ENCODE assay signal across 14 cellular contexts in the genomic region with DNA sequence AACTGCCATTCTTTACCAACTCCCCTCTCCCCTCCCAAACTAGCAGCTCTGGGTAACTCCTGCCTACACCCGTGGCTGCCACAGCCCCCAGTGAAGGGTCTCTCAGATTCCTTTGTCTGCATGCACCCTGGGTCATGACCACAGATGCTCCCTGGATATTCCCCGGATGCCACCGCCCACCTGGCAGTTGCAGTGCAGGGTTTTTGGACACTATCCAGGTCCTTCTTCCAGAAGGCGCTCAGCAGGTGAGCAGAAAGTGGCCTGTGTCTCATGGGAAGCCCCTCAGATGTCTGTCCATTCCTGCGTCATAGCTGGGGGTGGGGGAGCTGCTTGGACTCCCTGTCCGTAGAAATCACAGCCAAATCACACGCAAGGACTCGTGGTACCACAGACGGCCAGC. TPM values are rescaled to one million over a fixed set of nuclear protein-coding genes. Genes with fewer than 3 reads are reported as not detected.
DNase-seq lines count a peak whose midpoint lies in the region; ATAC-seq and TF ChIP-seq lines count a peak whose summit lies in the region.
"Had no signal": no experiment of that assay in that cellular context is flagged by ENCODE, and none has a peak within 500 bp of the region (broad histone marks: within the 10 kb centered on the region; RNA-seq: fewer than 3 reads in every experiment).

No MANE protein-coding gene starts in this region.

- no peak overlapping the region for H3K4ac ChIP-seq in mesendoderm (ENCODE audit: low read depth, low read length)

- H3K27ac ChIP-seq in esophagus muscularis mucosa (replicated peaks in 1 of 4) (no peak overlapping the region), mesendoderm (ENCODE audit: low read depth, low read length) (no peak overlapping the region)

- no peaks in the 10 kb centered on the region for H3K27me3 Mint-ChIP-seq in activated T-cell treated with anti-CD3 and anti-CD28 coated beads, Interleukin-2, amount 50 U/mL, for 24 hours
- H3K27me3 Mint-ChIP-seq in WTC11 (ENCODE audit: low read depth): no peaks in the 10 kb centered on the region
- H3K27me3 Mint-ChIP-seq: activated B cell treated with CpG ODN at 0.5 μM for 24 hours had no signal

- no peak overlapping the region for H3K18ac ChIP-seq in mesendoderm (ENCODE audit: low read length)

- WGBS in esophagus muscularis mucosa: 65% methylated on average over 9 of the region's 9 CpGs
- no CpG with 5 or more reads among the region's 9 CpGs for WGBS in mesendoderm (ENCODE audit: extremely low coverage, insufficient coverage, low lambda C conversion rate)

- H3K27me3 ChIP-seq in esophagus muscularis mucosa (no peaks in the 10 kb centered on the region), mesendoderm (ENCODE audit: insufficient read depth, low read length, poor library complexity) (no peaks in the 10 kb centered on the region)
- H3K27me3 ChIP-seq: BE2C, heart left ventricle, tibial nerve had no signal

- H3K36me3 ChIP-seq in esophagus muscularis mucosa: no peaks in the 10 kb centered on the region
- H3K36me3 ChIP-seq in mesendoderm (ENCODE audit: control insufficient read depth, insufficient read depth, low read length): no peaks in the 10 kb centered on the region
- H3K36me3 ChIP-seq: BE2C, heart left ventricle, tibial nerve had no signal

- TF ChIP-seq CTCF in WTC11 (IDR thresholded peaks at IDR 0.05) (no peak), esophagus muscularis mucosa (IDR thresholded peaks at IDR 0.05) (no peak)

- peaks cover 95% of the 10 kb centered on the region for H3K4me1 Mint-ChIP-seq in activated T-cell treated with anti-CD3 and anti-CD28 coated beads, Interleukin-2, amount 50 U/mL, for 24 hours (ENCODE audit: low read depth)
- peaks cover 22% of the 10 kb centered on the region for H3K4me1 Mint-ChIP-seq in WTC11
- peaks cover 97% of the 10 kb centered on the region for H3K4me1 Mint-ChIP-seq in stimulated activated effector memory CD8-positive, alpha-beta T cell treated with anti-CD3 and anti-CD28 coated beads, Interleukin-12 subunit alpha, Interleukin-12 subunit beta, amount 100 ng/mL, for 72 hours

- H3K9me3 ChIP-seq in esophagus muscularis mucosa: no peaks in the 10 kb centered on the region
- H3K9me3 ChIP-seq: BE2C, heart left ventricle, SK-N-SH, tibial nerve had no signal

- H2BK15ac ChIP-seq in mesendoderm (replicated peaks; ENCODE audit: low read depth): no peak overlapping the region

- H3K4me3 Mint-ChIP-seq in activated T-cell treated with anti-CD3 and anti-CD28 coated beads, Interleukin-2, amount 50 U/mL, for 24 hours: no peak overlapping the region
- H3K4me3 Mint-ChIP-seq in WTC11: no peak overlapping the region
- H3K4me3 Mint-ChIP-seq in stimulated activated effector memory CD8-positive, alpha-beta T cell treated with anti-CD3 and anti-CD28 coated beads, Interleukin-12 subunit alpha, Interleukin-12 subunit beta, amount 100 ng/mL, for 72 hours: peak overlapping the region; percentile 57
- H3K4me3 Mint-ChIP-seq: activated B cell treated with CpG ODN at 0.5 μM for 24 hours had no signal

- H3K4me1 ChIP-seq in esophagus muscularis mucosa: peaks cover 75 to 98% (median 94%) of the 10 kb centered on the region in 4 donors
- no peaks in the 10 kb centered on the region for H3K4me1 ChIP-seq in mesendoderm (ENCODE audit: control insufficient read depth, low read depth, low read length)

- H3K9ac ChIP-seq in mesendoderm (ENCODE audit: low read length): no peak overlapping the region
- H3K9ac ChIP-seq: SK-N-SH had no signal

- no peak for TF ChIP-seq POLR2A in esophagus muscularis mucosa (IDR thresholded peaks at IDR 0.05; ENCODE audit: low read depth)

- no peaks in the 10 kb centered on the region for H3K9me3 Mint-ChIP-seq in activated T-cell treated with anti-CD3 and anti-CD28 coated beads, Interleukin-2, amount 50 U/mL, for 24 hours
- H3K9me3 Mint-ChIP-seq in WTC11: no peaks in the 10 kb centered on the region
- no peaks in the 10 kb centered on the region for H3K9me3 Mint-ChIP-seq in stimulated activated effector memory CD8-positive, alpha-beta T cell treated with anti-CD3 and anti-CD28 coated beads, Interleukin-12 subunit alpha, Interleukin-12 subunit beta, amount 100 ng/mL, for 72 hours
- H3K9me3 Mint-ChIP-seq: activated B cell treated with CpG ODN at 0.5 μM for 24 hours had no signal

- no peak overlapping the region for H3K23ac ChIP-seq in mesendoderm (ENCODE audit: low read length)

- no peak overlapping the region for H3K56ac ChIP-seq in mesendoderm (ENCODE audit: low read length)

- TF ChIP-seq EP300 in esophagus muscularis mucosa (IDR thresholded peaks at IDR 0.05): no peak

- no peak overlapping the region for H3K4me3 ChIP-seq in esophagus muscularis mucosa
- no peak overlapping the region for H3K4me3 ChIP-seq in mesendoderm (ENCODE audit: low read length)
- H3K4me3 ChIP-seq: heart left ventricle, tibial nerve had no signal

- H3K79me2 ChIP-seq in mesendoderm (ENCODE audit: control insufficient read depth, insufficient read depth, low read length): peaks cover 11% of the 10 kb centered on the region

- H3K79me1 ChIP-seq in mesendoderm (ENCODE audit: low read length): peaks cover 30% of the 10 kb centered on the region

- DNase-seq in activated T-cell treated with anti-CD3 and anti-CD28 coated beads, Interleukin-2, amount 50 U/mL, for 24 hours: no peak
- DNase-seq in activated T-cell treated with anti-CD3 and anti-CD28 coated beads, Interleukin-2, amount 50 U/mL, for 1 hour: no peak
- DNase-seq in NCI-H1105 (lab: John Stamatoyannopoulos, UW) (peak; percentile 89), WTC11 (ENCODE audit: low spot score) (no peak), esophagus muscularis mucosa (ENCODE audit: extremely low spot score) (no peak), mesendoderm (no peak)
- no peak for DNase-seq in stimulated activated effector memory CD8-positive, alpha-beta T cell treated with anti-CD3 and anti-CD28 coated beads, Interleukin-12 subunit alpha, Interleukin-12 subunit beta, amount 100 ng/mL, for 72 hours (ENCODE audit: low spot score in 2 of 2)
- DNase-seq: activated B cell treated with CpG ODN at 0.5 μM for 24 hours, BE2C, SK-N-SH had no signal

- no peak overlapping the region for H2AK5ac ChIP-seq in mesendoderm (ENCODE audit: low read length)

- POLR2A ChIA-PET in WTC11 (lab: Charles Lee): no interaction called here

- intact Hi-C loops in esophagus muscularis mucosa (cut with DNase I): no loop called here

- H3K36me3 Mint-ChIP-seq in activated T-cell treated with anti-CD3 and anti-CD28 coated beads, Interleukin-2, amount 50 U/mL, for 24 hours (ENCODE audit: low read depth): peaks cover 2% of the 10 kb centered on the region
- no peaks in the 10 kb centered on the region for H3K36me3 Mint-ChIP-seq in WTC11
- peaks cover 54% of the 10 kb centered on the region for H3K36me3 Mint-ChIP-seq in stimulated activated effector memory CD8-positive, alpha-beta T cell treated with anti-CD3 and anti-CD28 coated beads, Interleukin-12 subunit alpha, Interleukin-12 subunit beta, amount 100 ng/mL, for 72 hours

- no peak overlapping the region for H2BK120ac ChIP-seq in mesendoderm (ENCODE audit: low read depth, low read length)

- ATAC-seq in WTC11 (no peak), GM19351 (IDR thresholded peaks at IDR 0.05; ENCODE audit: unreplicated experiment) (no peak)
- ATAC-seq in stimulated activated effector memory CD8-positive, alpha-beta T cell treated with anti-CD3 and anti-CD28 coated beads, Interleukin-12 subunit alpha, Interleukin-12 subunit beta, amount 100 ng/mL, for 72 hours: no peak
- ATAC-seq: esophagus mucosa, heart left ventricle had no signal

- H3K4me2 ChIP-seq in mesendoderm (ENCODE audit: low read length): no peak overlapping the region
- H3K4me2 ChIP-seq: SK-N-SH had no signal

- H2BK5ac ChIP-seq in mesendoderm (ENCODE audit: low read length): no peak overlapping the region

- H4K8ac ChIP-seq in mesendoderm (ENCODE audit: low read depth, low read length): no peak overlapping the region

- CTCF ChIA-PET in WTC11 (lab: Charles Lee): interaction anchor here (0.8 to 3.7 kb wide), 8 partner anchors 9 to 227 kb away, joined by 3 to 31 read pairs (median 6); a partner anchor contains a TSS

- no peak overlapping the region for H4K5ac ChIP-seq in mesendoderm (ENCODE audit: low read length)

- peak overlapping the region; percentile 78 for H3K27ac Mint-ChIP-seq in activated T-cell treated with anti-CD3 and anti-CD28 coated beads, Interleukin-2, amount 50 U/mL, for 24 hours
- 0 out of 2 replicates have a peak overlapping the region, but pooled peaks have one; percentile 27 for H3K27ac Mint-ChIP-seq in WTC11
- H3K27ac Mint-ChIP-seq in stimulated activated effector memory CD8-positive, alpha-beta T cell treated with anti-CD3 and anti-CD28 coated beads, Interleukin-12 subunit alpha, Interleukin-12 subunit beta, amount 100 ng/mL, for 72 hours: peak overlapping the region; percentile 91
- H3K27ac Mint-ChIP-seq: activated B cell treated with CpG ODN at 0.5 μM for 24 hours had no signal

TF ChIP-seq in WTC11, 78 proteins besides CTCF, POLR2A, EP300 and RAD21 (continues in another document):
- TF ChIP-seq ZNF219 (CRISPR knock-in tag; IDR thresholded peaks at IDR 0.05; ENCODE audit: borderline replicate concordance): no peak
- TF ChIP-seq CREM (CRISPR knock-in tag; IDR thresholded peaks at IDR 0.05): no peak
- TF ChIP-seq FOXP1 (CRISPR knock-in tag; IDR thresholded peaks at IDR 0.05; ENCODE audit: borderline replicate concordance): no peak
- TF ChIP-seq HMGA2 (CRISPR knock-in tag; IDR thresholded peaks at IDR 0.05): no peak
- TF ChIP-seq, protein P1, sequence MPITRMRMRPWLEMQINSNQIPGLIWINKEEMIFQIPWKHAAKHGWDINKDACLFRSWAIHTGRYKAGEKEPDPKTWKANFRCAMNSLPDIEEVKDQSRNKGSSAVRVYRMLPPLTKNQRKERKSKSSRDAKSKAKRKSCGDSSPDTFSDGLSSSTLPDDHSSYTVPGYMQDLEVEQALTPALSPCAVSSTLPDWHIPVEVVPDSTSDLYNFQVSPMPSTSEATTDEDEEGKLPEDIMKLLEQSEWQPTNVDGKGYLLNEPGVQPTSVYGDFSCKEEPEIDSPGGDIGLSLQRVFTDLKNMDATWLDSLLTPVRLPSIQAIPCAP (CRISPR knock-in tag; IDR thresholded peaks at IDR 0.05): no peak
- no peak for TF ChIP-seq JAZF1 (CRISPR knock-in tag; IDR thresholded peaks at IDR 0.05)
- TF ChIP-seq ZNF671 (CRISPR knock-in tag; IDR thresholded peaks at IDR 0.05): no peak

RNA-seq across cellular contexts. Expression of a gene that starts 38.8 kb away (rescaled TPM):
- total RNA-seq in WTC11 (2021) (11.6 to 17.3 TPM (median 13.1 TPM) in 3 replicates), esophagus muscularis mucosa (10 to 100 TPM in 3 of 4 donors, 1 to 10 TPM in 1; 9.1 to 35.1 (median 20.1) TPM)
- 9.6 TPM for polyA plus RNA-seq in mesendoderm (2013, experiment 1 of 2)
- 9.3 TPM for polyA plus RNA-seq in mesendoderm (2013, experiment 2 of 2)

RNA-seq across cellular contexts. Expression of a gene that starts 45.2 kb away (rescaled TPM):
- total RNA-seq in WTC11 (2021) (236 to 310 TPM (median 307 TPM) in 3 replicates), esophagus muscularis mucosa (10 to 100 TPM; 15.8 to 38.9 (median 26.2) TPM)
- polyA plus RNA-seq in mesendoderm (2013, experiment 1 of 2): 76.6 TPM
- polyA plus RNA-seq in mesendoderm (2013, experiment 2 of 2): 79.2 TPM

Comparison
In these comparisons a context has a peak if more than half of its experiments do, and no peak if none do; other contexts are left out.
1. H3K27ac Mint-ChIP-seq: peak in every context shown above with its lines; median percentile 91 in stimulated activated effector memory CD8-positive, alpha-beta T cell treated with anti-CD3 and anti-CD28 coated beads, Interleukin-12 subunit alpha, Interleukin-12 subunit beta, amount 100 ng/mL, for 72 hours; 78 in activated T-cell treated with anti-CD3 and anti-CD28 coated beads, Interleukin-2, amount 50 U/mL, for 24 hours; 27 in WTC11.